In genomic region chr19:15479391-15480345, GRCh38 we compare ENCODE assay signal across 1 cellular context.
TF ChIP-seq lines count a peak whose summit lies in the region.

TSS of gene PGLYRP2 (minus strand) at chr19:15479501. CDS start at chr19:15479371, 130 bp downstream.

TF ChIP-seq in IMR-90, 13 proteins besides CTCF, POLR2A, EP300 and RAD21:
- no peak for TF ChIP-seq SMC3 (IDR thresholded peaks at IDR 0.05; ENCODE audit: low read depth, low read length)
- no peak for TF ChIP-seq FOS (IDR thresholded peaks at IDR 0.05; ENCODE audit: low read depth, low read length)
- TF ChIP-seq BHLHE40 (IDR thresholded peaks at IDR 0.05; ENCODE audit: low read depth, low read length), result no peak
- no peak for TF ChIP-seq CHD1 (IDR thresholded peaks at IDR 0.05; ENCODE audit: low read depth, low read length)
- TF ChIP-seq CEBPB (IDR thresholded peaks at IDR 0.05; ENCODE audit: low read depth, low read length), result no peak
- TF ChIP-seq USF2 (IDR thresholded peaks at IDR 0.05; ENCODE audit: low read depth, low read length), result no peak
- no peak for TF ChIP-seq RFX5 (IDR thresholded peaks at IDR 0.05; ENCODE audit: low read depth, low read length)
